ENCODE assay signal across 25 cellular contexts in the genomic region with DNA sequence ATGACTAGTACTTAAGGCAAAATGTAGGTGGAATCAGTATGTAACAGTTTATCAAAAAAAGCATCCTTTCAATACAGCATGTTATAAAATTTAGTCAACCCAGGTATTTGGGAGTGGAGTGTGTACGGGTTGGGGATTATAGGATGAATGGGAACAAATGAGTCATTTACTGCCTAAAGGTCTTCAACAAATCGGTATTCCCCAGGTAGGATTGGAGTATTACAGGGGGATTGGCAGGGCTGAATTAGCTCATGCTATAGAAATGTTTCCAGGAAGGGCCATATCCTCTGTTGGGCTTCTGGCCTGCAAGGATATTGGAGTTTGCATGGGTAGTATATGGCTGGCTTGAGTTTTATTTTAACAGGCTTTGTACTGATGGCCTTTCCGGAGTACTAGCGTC.
"Had no signal": no experiment of that assay in that cellular context is flagged by ENCODE, and none has a peak within 500 bp of the region (broad histone marks: within the 10 kb centered on the region; RNA-seq: fewer than 3 reads in every experiment).

No MANE protein-coding gene starts in this region.

- ATAC-seq: activated CD8-positive, alpha-beta memory T cell treated with anti-CD3 and anti-CD28 coated beads, Interleukin-2, amount 10 ng/mL, durations not matched to agents 7 days and 5 days; activated naive CD4-positive, alpha-beta T cell treated with anti-CD3 and anti-CD28 coated beads, Interleukin-2, amount 50 U/mL, for 72 hours; activated naive CD8-positive, alpha-beta T cell treated with anti-CD3 and anti-CD28 coated beads, Interleukin-2, amount 50 U/mL, for 24 hours; T-helper 17 cell; WTC11 had no signal

- H3K27ac ChIP-seq: ascending aorta had no signal

- H3K36me3 Mint-ChIP-seq: activated CD8-positive, alpha-beta memory T cell treated with anti-CD3 and anti-CD28 coated beads, Interleukin-2, amount 10 ng/mL, durations not matched to agents 7 days and 5 days; activated naive CD4-positive, alpha-beta T cell treated with anti-CD3 and anti-CD28 coated beads, Interleukin-2, amount 50 U/mL, for 72 hours; brain; WTC11 had no signal

- H3K9me3 ChIP-seq: ascending aorta had no signal

- H3K36me3 ChIP-seq: ascending aorta had no signal

- H3K4me3 ChIP-seq: ascending aorta had no signal

- H3K4me3 Mint-ChIP-seq: activated CD4-positive, alpha-beta T cell treated with anti-CD3 and anti-CD28 coated beads, Interleukin-2, amount 10 ng/mL, durations not matched to agents 24 days and 14 days; activated CD8-positive, alpha-beta memory T cell treated with anti-CD3 and anti-CD28 coated beads, Interleukin-2, amount 10 ng/mL, durations not matched to agents 7 days and 5 days; activated naive CD8-positive, alpha-beta T cell treated with anti-CD3 and anti-CD28 coated beads, Interleukin-2, amount 50 U/mL, for 24 hours; activated T-cell treated with anti-CD3 and anti-CD28 coated beads, Interleukin-2, amount 50 U/mL, for 24 hours; brain; T-helper 17 cell; WTC11 had no signal

- H3K9me3 Mint-ChIP-seq: activated CD4-positive, alpha-beta T cell treated with anti-CD3 and anti-CD28 coated beads, Interleukin-2, amount 10 ng/mL, durations not matched to agents 24 days and 14 days; brain; WTC11 had no signal

- H3K27ac Mint-ChIP-seq: activated CD4-positive, alpha-beta T cell treated with anti-CD3 and anti-CD28 coated beads, Interleukin-2, amount 10 ng/mL, durations not matched to agents 24 days and 14 days; activated CD8-positive, alpha-beta memory T cell treated with anti-CD3 and anti-CD28 coated beads, Interleukin-2, amount 10 ng/mL, durations not matched to agents 7 days and 5 days; activated naive CD4-positive, alpha-beta T cell treated with anti-CD3 and anti-CD28 coated beads, Interleukin-2, amount 50 U/mL, for 72 hours; activated naive CD8-positive, alpha-beta T cell treated with anti-CD3 and anti-CD28 coated beads, Interleukin-2, amount 50 U/mL, for 24 hours; activated T-cell treated with anti-CD3 and anti-CD28 coated beads, Interleukin-2, amount 50 U/mL, for 24 hours; T-helper 17 cell; WTC11 had no signal

- H3K4me1 ChIP-seq: ascending aorta had no signal

- DNase-seq: activated CD4-positive, alpha-beta T cell treated with anti-CD3 and anti-CD28 coated beads for 1 hour; activated CD4-positive, alpha-beta T cell treated with anti-CD3 and anti-CD28 coated beads, Interleukin-2, amount 10 ng/mL, durations not matched to agents 24 days and 14 days; activated CD4-positive, alpha-beta T cell treated with anti-CD3 and anti-CD28 coated beads, Interleukin-2, amount 50 U/mL, for 48 hours; activated CD8-positive, alpha-beta memory T cell treated with anti-CD3 and anti-CD28 coated beads, Interleukin-2, amount 10 ng/mL, durations not matched to agents 7 days and 5 days; activated effector memory CD4-positive, alpha-beta T cell treated with anti-CD3 and anti-CD28 coated beads, Interleukin-2, amount 50 U/mL, for 16 hours; activated naive CD4-positive, alpha-beta T cell treated with Interleukin-2 at 50 U/mL for 16 hours; activated naive CD8-positive, alpha-beta T cell treated with anti-CD3 and anti-CD28 coated beads, Interleukin-2, amount 50 U/mL, for 24 hours; activated T-cell treated with anti-CD3 and anti-CD28 coated beads, Interleukin-2, amount 50 U/mL, for 24 hours; amniotic stem cell; KBM-7; MV-4-11; NCI-H1092 treated with DMSO at 0.1 percent for 48 hours; NCI-H1417 treated with DMSO at 0.1 percent for 48 hours; NCI-H1694; NCI-H2029 treated with DMSO at 0.1 percent for 48 hours; NCI-H345; NCI-H510A; NCI-H69; SIG-M5; T-helper 17 cell; T-helper 9 cell had no signal

- H3K4me1 Mint-ChIP-seq: activated CD4-positive, alpha-beta T cell treated with anti-CD3 and anti-CD28 coated beads, Interleukin-2, amount 10 ng/mL, durations not matched to agents 24 days and 14 days; activated CD8-positive, alpha-beta memory T cell treated with anti-CD3 and anti-CD28 coated beads, Interleukin-2, amount 10 ng/mL, durations not matched to agents 7 days and 5 days; activated naive CD8-positive, alpha-beta T cell treated with anti-CD3 and anti-CD28 coated beads, Interleukin-2, amount 50 U/mL, for 24 hours; T-helper 17 cell; WTC11 had no signal

- H3K27me3 ChIP-seq: ascending aorta had no signal

- H3K27me3 Mint-ChIP-seq: activated CD4-positive, alpha-beta T cell treated with anti-CD3 and anti-CD28 coated beads, Interleukin-2, amount 10 ng/mL, durations not matched to agents 24 days and 14 days; activated CD8-positive, alpha-beta memory T cell treated with anti-CD3 and anti-CD28 coated beads, Interleukin-2, amount 10 ng/mL, durations not matched to agents 7 days and 5 days; activated naive CD8-positive, alpha-beta T cell treated with anti-CD3 and anti-CD28 coated beads, Interleukin-2, amount 50 U/mL, for 24 hours; activated T-cell treated with anti-CD3 and anti-CD28 coated beads, Interleukin-2, amount 50 U/mL, for 24 hours; T-helper 17 cell had no signal
